Comparison of ENCODE assay signal across 9 cellular contexts in the genomic region with DNA sequence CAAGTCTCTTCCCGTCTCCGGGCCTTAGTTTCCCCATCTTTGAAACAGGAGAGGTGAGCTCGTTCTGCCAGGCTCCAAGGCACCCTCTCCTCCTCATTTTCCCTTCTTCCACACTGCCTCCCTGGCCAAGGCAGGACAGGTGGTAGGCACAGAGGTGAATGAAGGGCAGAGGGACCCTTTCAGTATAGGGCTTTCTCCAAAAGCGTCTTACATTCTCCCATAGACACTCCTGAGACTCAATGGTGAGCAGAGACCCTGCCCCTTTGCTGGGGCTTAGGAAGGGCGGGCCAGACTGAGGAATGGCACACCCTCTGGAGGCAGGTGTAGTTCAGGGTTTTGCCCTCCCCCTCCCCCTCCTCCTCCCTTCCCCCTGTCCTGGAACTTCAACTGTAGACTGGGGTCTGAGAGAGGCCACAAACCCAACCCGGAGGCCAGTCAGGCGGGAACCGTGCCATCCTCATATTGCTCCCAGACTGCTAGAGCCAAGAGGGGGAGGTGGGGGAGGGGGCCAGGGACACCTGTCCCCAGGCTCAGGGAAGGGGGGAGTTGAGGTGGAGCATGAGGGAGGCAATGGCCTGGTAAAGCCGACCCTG. TPM values are rescaled to one million over a fixed set of nuclear protein-coding genes. Genes with fewer than 3 reads are reported as not detected.
DNase-seq lines count a peak whose midpoint lies in the region; ATAC-seq and TF ChIP-seq lines count a peak whose summit lies in the region.
"Had no signal": no experiment of that assay in that cellular context is flagged by ENCODE, and none has a peak within 500 bp of the region (broad histone marks: within the 10 kb centered on the region; RNA-seq: fewer than 3 reads in every experiment).

No MANE protein-coding gene starts in this region.

- H3K27ac ChIP-seq in breast epithelium: peak overlapping the region; percentile 96
- peak overlapping the region; percentile 96 for H3K27ac ChIP-seq in muscle layer of colon (ENCODE audit: low read depth, low read length)

- H3K4me1 ChIP-seq in BE2C (peaks cover 9% of the 10 kb centered on the region), breast epithelium (peaks cover 12 to 23% of the 10 kb centered on the region in 2 donors), muscle layer of colon (ENCODE audit: insufficient read depth, low read length) (peaks cover 36% of the 10 kb centered on the region)

- CTCF ChIA-PET in activated CD8-positive, alpha-beta memory T cell treated with anti-CD3 and anti-CD28 coated beads, Interleukin-2, amount 10 ng/mL, durations not matched to agents 7 days and 5 days (lab: Charles Lee): interaction anchor here (1.7 to 2.0 kb wide), 4 partner anchors 8 to 96 kb away, joined by 4 to 10 read pairs (median 5); a partner anchor contains a TSS
- CTCF ChIA-PET in activated CD4-positive, alpha-beta T cell treated with anti-CD3 and anti-CD28 coated beads for 36 hours (lab: Charles Lee): interaction anchor here (0.6 to 1.8 kb wide), 7 partner anchors 8 to 337 kb away, joined by 3 to 9 read pairs (median 4); a partner anchor contains a TSS

- H3K27ac Mint-ChIP-seq in IgD-negative memory B cell: peak overlapping the region in 2 of 3 donors; percentile 25 to 74
- no peak overlapping the region for H3K27ac Mint-ChIP-seq in activated CD8-positive, alpha-beta memory T cell treated with anti-CD3 and anti-CD28 coated beads, Interleukin-2, amount 10 ng/mL, durations not matched to agents 7 days and 5 days
- H3K27ac Mint-ChIP-seq in activated CD4-positive, alpha-beta T cell treated with anti-CD3 and anti-CD28 coated beads for 36 hours: no peak overlapping the region

- H3K4me1 Mint-ChIP-seq in IgD-negative memory B cell: peaks cover 25 to 32% (median 28%) of the 10 kb centered on the region in 3 donors
- peaks cover 52% of the 10 kb centered on the region for H3K4me1 Mint-ChIP-seq in activated CD8-positive, alpha-beta memory T cell treated with anti-CD3 and anti-CD28 coated beads, Interleukin-2, amount 10 ng/mL, durations not matched to agents 7 days and 5 days
- peaks cover 47% of the 10 kb centered on the region for H3K4me1 Mint-ChIP-seq in activated CD4-positive, alpha-beta T cell treated with anti-CD3 and anti-CD28 coated beads for 36 hours

- DNase-seq in BE2C: no peak
- DNase-seq in breast epithelium (ENCODE audit: low spot score in 2 of 2): no peak
- no peak for DNase-seq in GM10266 (ENCODE audit: extremely low spot score)
- DNase-seq in HPDE6-E6E7 (ENCODE audit: extremely low spot score): no peak
- no peak for DNase-seq in activated CD8-positive, alpha-beta memory T cell treated with anti-CD3 and anti-CD28 coated beads, Interleukin-2, amount 10 ng/mL, durations not matched to agents 7 days and 5 days
- DNase-seq in activated CD4-positive, alpha-beta T cell treated with anti-CD3 and anti-CD28 coated beads for 36 hours: no peak

- no peaks in the 10 kb centered on the region for H3K27me3 ChIP-seq in BE2C
- no peaks in the 10 kb centered on the region for H3K27me3 ChIP-seq in breast epithelium
- H3K27me3 ChIP-seq in muscle layer of colon (ENCODE audit: control insufficient read depth in 1 of 2, insufficient read depth in 2 of 2, low read length in 2 of 2): no peaks in the 10 kb centered on the region

- peak overlapping the region in 3 of 4 donors; percentile 74 to 85 (median 79) for H3K4me3 Mint-ChIP-seq in IgD-negative memory B cell
- H3K4me3 Mint-ChIP-seq in activated CD8-positive, alpha-beta memory T cell treated with anti-CD3 and anti-CD28 coated beads, Interleukin-2, amount 10 ng/mL, durations not matched to agents 7 days and 5 days: no peak overlapping the region
- no peak overlapping the region for H3K4me3 Mint-ChIP-seq in activated CD4-positive, alpha-beta T cell treated with anti-CD3 and anti-CD28 coated beads for 36 hours

- no peaks in the 10 kb centered on the region for H3K36me3 Mint-ChIP-seq in IgD-negative memory B cell
- H3K36me3 Mint-ChIP-seq in activated CD8-positive, alpha-beta memory T cell treated with anti-CD3 and anti-CD28 coated beads, Interleukin-2, amount 10 ng/mL, durations not matched to agents 7 days and 5 days: no peaks in the 10 kb centered on the region
- H3K36me3 Mint-ChIP-seq in activated CD4-positive, alpha-beta T cell treated with anti-CD3 and anti-CD28 coated beads for 36 hours (ENCODE audit: low read depth): no peaks in the 10 kb centered on the region

- intact Hi-C loops in breast epithelium (cut with DNase I; ENCODE audit: low total_unique reads): loop anchor here (5.0 to 10.0 kb wide), 2 partner anchors 100 to 347 kb away; a partner anchor contains a TSS
- intact Hi-C loops in activated CD4-positive, alpha-beta T cell treated with anti-CD3 and anti-CD28 coated beads for 36 hours (cut with DNase I, micrococcal nuclease): loop anchor here in 1 of 2 experiments (5.0 to 10.0 kb wide), 6 partner anchors 307 to 1447 kb away; a partner anchor contains a TSS

- H3K36me3 ChIP-seq in BE2C (peaks cover 39% of the 10 kb centered on the region), breast epithelium (no peaks in the 10 kb centered on the region), muscle layer of colon (ENCODE audit: insufficient read depth, low read length) (peaks cover 33% of the 10 kb centered on the region)

- H3K9me3 ChIP-seq in BE2C: no peaks in the 10 kb centered on the region
- no peaks in the 10 kb centered on the region for H3K9me3 ChIP-seq in breast epithelium
- no peaks in the 10 kb centered on the region for H3K9me3 ChIP-seq in muscle layer of colon (ENCODE audit: low read length)

- H3K27me3 Mint-ChIP-seq in IgD-negative memory B cell: peaks cover 28% of the 10 kb centered on the region
- H3K27me3 Mint-ChIP-seq in activated CD8-positive, alpha-beta memory T cell treated with anti-CD3 and anti-CD28 coated beads, Interleukin-2, amount 10 ng/mL, durations not matched to agents 7 days and 5 days: peaks cover 50% of the 10 kb centered on the region
- peaks cover 26% of the 10 kb centered on the region for H3K27me3 Mint-ChIP-seq in activated CD4-positive, alpha-beta T cell treated with anti-CD3 and anti-CD28 coated beads for 36 hours

- H3K9me3 Mint-ChIP-seq in IgD-negative memory B cell: no peaks in the 10 kb centered on the region
- no peaks in the 10 kb centered on the region for H3K9me3 Mint-ChIP-seq in activated CD8-positive, alpha-beta memory T cell treated with anti-CD3 and anti-CD28 coated beads, Interleukin-2, amount 10 ng/mL, durations not matched to agents 7 days and 5 days (ENCODE audit: low read depth)
- H3K9me3 Mint-ChIP-seq in activated CD4-positive, alpha-beta T cell treated with anti-CD3 and anti-CD28 coated beads for 36 hours (ENCODE audit: low read depth): no peaks in the 10 kb centered on the region

- no peak for TF ChIP-seq POLR2A in breast epithelium (IDR thresholded peaks at IDR 0.05)

- H3K9ac ChIP-seq in muscle layer of colon (ENCODE audit: low read length): peak overlapping the region; percentile 92

- TF ChIP-seq CTCF in BE2C (IDR thresholded peaks at IDR 0.05; ENCODE audit: low read depth, low read length): no peak
- TF ChIP-seq CTCF in breast epithelium (IDR thresholded peaks at IDR 0.05): no peak
- TF ChIP-seq CTCF in GM10266 (IDR thresholded peaks at IDR 0.05; ENCODE audit: control insufficient read depth, insufficient read depth, low read depth, missing control alignments): no peak

- H3K4me3 ChIP-seq in BE2C (ENCODE audit: low read depth, low read length): peak overlapping the region; percentile 97
- peak overlapping the region; percentile 87 to 94 (median 89) for H3K4me3 ChIP-seq in breast epithelium
- peak overlapping the region; percentile 96 to 97 for H3K4me3 ChIP-seq in muscle layer of colon (ENCODE audit: low read depth in 1 of 2, low read length in 2 of 2)

- POLR2A ChIA-PET in activated CD4-positive, alpha-beta T cell treated with anti-CD3 and anti-CD28 coated beads for 36 hours (lab: Charles Lee): interaction anchor here (0.6 kb wide), 1 partner anchor 544 kb away, joined by 3 read pairs; no protein-coding TSS in a partner anchor

- ATAC-seq in activated CD8-positive, alpha-beta memory T cell treated with anti-CD3 and anti-CD28 coated beads, Interleukin-2, amount 10 ng/mL, durations not matched to agents 7 days and 5 days: no peak
- no peak for ATAC-seq in activated CD4-positive, alpha-beta T cell treated with anti-CD3 and anti-CD28 coated beads for 36 hours
- ATAC-seq: left colon had no signal

RNA-seq across cellular contexts. Expression of a gene that starts 1.9 kb away (rescaled TPM):
- polyA plus RNA-seq in BE2C (2012; ENCODE audit: insufficient read depth, insufficient read length, low read depth): 150 TPM
- 1.1 TPM for polyA plus RNA-seq in IgD-negative memory B cell
- 10 to 100 TPM; 15.4 to 32.2 (median 24.6) TPM for total RNA-seq in breast epithelium
- total RNA-seq in activated CD8-positive, alpha-beta memory T cell treated with anti-CD3 and anti-CD28 coated beads, Interleukin-2, amount 10 ng/mL, durations not matched to agents 7 days and 5 days: 1 to 10 TPM; 1.3 to 1.4 TPM
- total RNA-seq in activated CD4-positive, alpha-beta T cell treated with anti-CD3 and anti-CD28 coated beads for 36 hours: under 1 TPM; 0.73 to 0.97 TPM

RNA-seq across cellular contexts. Expression of a gene that starts 6.8 kb away (rescaled TPM):
- polyA plus RNA-seq in BE2C (2012; ENCODE audit: insufficient read depth, insufficient read length, low read depth): 89.7 TPM
- polyA plus RNA-seq in IgD-negative memory B cell: 2.1 TPM
- total RNA-seq in breast epithelium: 1 to 10 TPM; 1.6 to 4.6 (median 1.9) TPM
- under 1 TPM in 1 of 2 experiments, not detected in 1; 0.45 TPM for total RNA-seq in activated CD8-positive, alpha-beta memory T cell treated with anti-CD3 and anti-CD28 coated beads, Interleukin-2, amount 10 ng/mL, durations not matched to agents 7 days and 5 days
- under 1 TPM; 0.18 to 0.37 TPM for total RNA-seq in activated CD4-positive, alpha-beta T cell treated with anti-CD3 and anti-CD28 coated beads for 36 hours

RNA-seq across cellular contexts. Expression of a gene that starts 7.5 kb away (rescaled TPM):
- polyA plus RNA-seq in BE2C (2012; ENCODE audit: insufficient read depth, insufficient read length, low read depth): 73.9 TPM
- polyA plus RNA-seq in IgD-negative memory B cell: 1.1 TPM
- total RNA-seq in breast epithelium: 1 to 10 TPM; 1.8 to 4.9 (median 3.7) TPM
- 1 to 10 TPM in 1 of 2 experiments, under 1 TPM in 1; 0.61 to 1.9 TPM for total RNA-seq in activated CD8-positive, alpha-beta memory T cell treated with anti-CD3 and anti-CD28 coated beads, Interleukin-2, amount 10 ng/mL, durations not matched to agents 7 days and 5 days
- 1 to 10 TPM; 1.2 to 1.4 TPM for total RNA-seq in activated CD4-positive, alpha-beta T cell treated with anti-CD3 and anti-CD28 coated beads for 36 hours

RNA-seq across cellular contexts. Expression of a gene that starts 15.8 kb away (rescaled TPM):
- 74.4 TPM for polyA plus RNA-seq in BE2C (2012; ENCODE audit: insufficient read depth, insufficient read length, low read depth)
- polyA plus RNA-seq in IgD-negative memory B cell: 2.5 TPM
- total RNA-seq in breast epithelium: 10 to 100 TPM; 19.2 to 27.9 (median 26.1) TPM
- 10 to 100 TPM; 13.5 to 14.6 TPM for total RNA-seq in activated CD8-positive, alpha-beta memory T cell treated with anti-CD3 and anti-CD28 coated beads, Interleukin-2, amount 10 ng/mL, durations not matched to agents 7 days and 5 days
- 1 to 10 TPM; 9.0 to 9.2 TPM for total RNA-seq in activated CD4-positive, alpha-beta T cell treated with anti-CD3 and anti-CD28 coated beads for 36 hours

Comparison
In these comparisons a context has a peak if more than half of its experiments do, and no peak if none do; other contexts are left out.
1. H3K27ac Mint-ChIP-seq: peak in IgD-negative memory B cell (2 of 3); none in activated CD8-positive, alpha-beta memory T cell treated with anti-CD3 and anti-CD28 coated beads, Interleukin-2, amount 10 ng/mL, durations not matched to agents 7 days and 5 days (single experiment) and activated CD4-positive, alpha-beta T cell treated with anti-CD3 and anti-CD28 coated beads for 36 hours (single experiment).
2. H3K4me3 Mint-ChIP-seq: peak in IgD-negative memory B cell (3 of 4); none in activated CD8-positive, alpha-beta memory T cell treated with anti-CD3 and anti-CD28 coated beads, Interleukin-2, amount 10 ng/mL, durations not matched to agents 7 days and 5 days (single experiment) and activated CD4-positive, alpha-beta T cell treated with anti-CD3 and anti-CD28 coated beads for 36 hours (single experiment).
3. RNA of a gene that starts 1.9 kb away (total RNA-seq): 15.4 to 32.2 TPM in breast epithelium; 1.3 to 1.4 TPM in activated CD8-positive, alpha-beta memory T cell treated with anti-CD3 and anti-CD28 coated beads, Interleukin-2, amount 10 ng/mL, durations not matched to agents 7 days and 5 days and 0.73 to 0.97 TPM in activated CD4-positive, alpha-beta T cell treated with anti-CD3 and anti-CD28 coated beads for 36 hours; every median in the first group is over 4 times any median in the second.
4. Peak in every context shown above with its lines, with median percentiles within 50 percentile points of each other: H3K4me3 ChIP-seq.